Comparison of ENCODE assay signal across 1 cellular context in the genomic region with DNA sequence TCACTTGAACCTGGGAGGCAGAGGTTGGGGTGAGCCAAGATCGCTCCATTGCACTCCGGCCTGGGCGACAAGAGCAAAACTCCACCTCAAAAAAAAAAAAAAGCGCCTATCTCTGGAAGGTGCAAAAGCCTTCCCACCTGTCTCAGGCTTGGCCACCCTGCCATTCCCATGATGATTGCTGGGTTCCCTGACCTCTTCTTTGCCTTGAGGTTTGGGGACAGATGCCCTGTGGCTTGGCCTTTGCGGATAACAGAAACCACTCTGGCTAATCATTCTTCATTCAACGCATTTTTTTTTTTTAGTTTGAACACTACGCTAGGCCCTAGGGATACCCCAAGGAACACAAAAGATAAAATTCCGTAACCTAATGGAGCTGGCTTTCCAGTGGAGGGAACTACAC.
TF ChIP-seq lines count a peak whose summit lies in the region.

No MANE protein-coding gene starts in this region.

TF ChIP-seq in H1, 55 proteins besides CTCF, POLR2A, EP300 and RAD21:
- TF ChIP-seq, protein P1, sequence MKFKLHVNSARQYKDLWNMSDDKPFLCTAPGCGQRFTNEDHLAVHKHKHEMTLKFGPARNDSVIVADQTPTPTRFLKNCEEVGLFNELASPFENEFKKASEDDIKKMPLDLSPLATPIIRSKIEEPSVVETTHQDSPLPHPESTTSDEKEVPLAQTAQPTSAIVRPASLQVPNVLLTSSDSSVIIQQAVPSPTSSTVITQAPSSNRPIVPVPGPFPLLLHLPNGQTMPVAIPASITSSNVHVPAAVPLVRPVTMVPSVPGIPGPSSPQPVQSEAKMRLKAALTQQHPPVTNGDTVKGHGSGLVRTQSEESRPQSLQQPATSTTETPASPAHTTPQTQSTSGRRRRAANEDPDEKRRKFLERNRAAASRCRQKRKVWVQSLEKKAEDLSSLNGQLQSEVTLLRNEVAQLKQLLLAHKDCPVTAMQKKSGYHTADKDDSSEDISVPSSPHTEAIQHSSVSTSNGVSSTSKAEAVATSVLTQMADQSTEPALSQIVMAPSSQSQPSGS (IDR thresholded peaks at IDR 0.05; ENCODE audit: low read length): no peak
- TF ChIP-seq MAX (IDR thresholded peaks at IDR 0.05) (no peak), SRF (IDR thresholded peaks at IDR 0.05; ENCODE audit: low read depth, low read length) (no peak), SIN3A (conservative IDR thresholded peaks at IDR 0.05 in 1 of 2, IDR thresholded peaks at IDR 0.05 in 1 of 2; ENCODE audit: low read depth in 1 of 2, low read length in 2 of 2) (no peak), GTF2F1 (IDR thresholded peaks at IDR 0.05; ENCODE audit: borderline replicate concordance, low read depth, low read length) (no peak), SP2 (IDR thresholded peaks at IDR 0.05; ENCODE audit: low read length) (no peak), HDAC6 (IDR thresholded peaks at IDR 0.05; ENCODE audit: low read depth, low read length) (no peak), JUN (IDR thresholded peaks at IDR 0.05; ENCODE audit: low read depth, low read length) (no peak), BACH1 (IDR thresholded peaks at IDR 0.05; ENCODE audit: low read length) (no peak), YY1 (IDR thresholded peaks at IDR 0.05; ENCODE audit: low read depth, low read length) (no peak), FOSL1 (IDR thresholded peaks at IDR 0.05; ENCODE audit: insufficient read depth, low read depth, low read length) (no peak), NANOG (IDR thresholded peaks at IDR 0.05; ENCODE audit: insufficient read depth, low read depth, low read length, poor library complexity, severe bottlenecking) (no peak), CREB1 (IDR thresholded peaks at IDR 0.05) (no peak)
TF ChIP-seq in H1: peak in this region for 0.
